In genomic region chr22:27829620-27830019, GRCh38 we compare ENCODE assay signal across 34 cellular contexts.
"Had no signal": no experiment of that assay in that cellular context is flagged by ENCODE, and none has a peak within 500 bp of the region (broad histone marks: within the 10 kb centered on the region; RNA-seq: fewer than 3 reads in every experiment).

No MANE protein-coding gene starts in this region.

- H3K27me3 ChIP-seq: adrenal gland, ascending aorta, breast epithelium, cardiac muscle cell, dorsolateral prefrontal cortex, foreskin keratinocyte, gastrocnemius medialis had no signal

- H3K27me3 Mint-ChIP-seq: activated CD4-positive, alpha-beta memory T cell treated with anti-CD3 and anti-CD28 coated beads for 36 hours; activated CD4-positive, alpha-beta T cell treated with anti-CD3 and anti-CD28 coated beads for 36 hours; activated CD4-positive, alpha-beta T cell treated with anti-CD3 and anti-CD28 coated beads, Interleukin-2, amount 10 ng/mL, durations not matched to agents 24 days and 14 days; activated CD8-positive, alpha-beta memory T cell treated with anti-CD3 and anti-CD28 coated beads, Interleukin-2, amount 10 ng/mL, durations not matched to agents 7 days and 5 days; activated naive CD4-positive, alpha-beta T cell treated with anti-CD3 and anti-CD28 coated beads, Interleukin-2, amount 50 U/mL, for 24 hours; activated naive CD8-positive, alpha-beta T cell treated with anti-CD3 and anti-CD28 coated beads for 36 hours; activated naive CD8-positive, alpha-beta T cell treated with anti-CD3 and anti-CD28 coated beads, Interleukin-2, amount 50 U/mL, for 24 hours; dendritic cell treated with granulocyte-macrophage colony-stimulating factor and Interleukin-4, amounts not matched to agents 40 ng/mL and 50 ng/mL, for 4 days had no signal

- H3K36me3 Mint-ChIP-seq: activated CD8-positive, alpha-beta memory T cell treated with anti-CD3 and anti-CD28 coated beads, Interleukin-2, amount 10 ng/mL, durations not matched to agents 7 days and 5 days; activated naive CD8-positive, alpha-beta T cell treated with anti-CD3 and anti-CD28 coated beads for 36 hours; brain had no signal

- H3K9me3 Mint-ChIP-seq: activated CD4-positive, alpha-beta memory T cell treated with anti-CD3 and anti-CD28 coated beads for 36 hours; activated CD4-positive, alpha-beta T cell treated with anti-CD3 and anti-CD28 coated beads, Interleukin-2, amount 10 ng/mL, durations not matched to agents 24 days and 14 days; activated naive CD4-positive, alpha-beta T cell treated with anti-CD3 and anti-CD28 coated beads for 36 hours; activated naive CD4-positive, alpha-beta T cell treated with anti-CD3 and anti-CD28 coated beads, Interleukin-2, amount 50 U/mL, for 24 hours; activated naive CD8-positive, alpha-beta T cell treated with anti-CD3 and anti-CD28 coated beads for 36 hours; activated naive CD8-positive, alpha-beta T cell treated with anti-CD3 and anti-CD28 coated beads, Interleukin-2, amount 50 U/mL, for 24 hours; activated T-helper 1 cell treated with anti-CD3 and anti-CD28 coated beads, Interleukin-12 subunit alpha, Interleukin-12 subunit beta, Interleukin-2, Interleukin-4 antibody, amounts not matched to agents 30 ng/mL and 10 ng/mL and 1 ng/mL, durations not matched to agents 14 hours and 24 hours and 36 hours; activated T-helper 2 cell treated with anti-CD3 and anti-CD28 coated beads, Interferon-gamma antibody, Interleukin-2, Interleukin-4, amounts not matched to agents 10 μg/mL and 5 μg/mL and 100 μg/mL, durations not matched to agents 14 hours and 24 hours and 36 hours; dendritic cell treated with granulocyte-macrophage colony-stimulating factor and Interleukin-4, amounts not matched to agents 40 ng/mL and 50 ng/mL, for 4 days; endodermal cell had no signal

- H3K4me3 Mint-ChIP-seq: activated CD4-positive, alpha-beta memory T cell treated with anti-CD3 and anti-CD28 coated beads for 36 hours; activated CD4-positive, alpha-beta T cell treated with anti-CD3 and anti-CD28 coated beads for 36 hours; activated CD4-positive, alpha-beta T cell treated with anti-CD3 and anti-CD28 coated beads, Interleukin-2, amount 10 ng/mL, durations not matched to agents 24 days and 14 days; activated CD8-positive, alpha-beta memory T cell treated with anti-CD3 and anti-CD28 coated beads, Interleukin-2, amount 10 ng/mL, durations not matched to agents 7 days and 5 days; activated CD8-positive, alpha-beta T cell treated with anti-CD3 and anti-CD28 coated beads, Interleukin-2, amount 10 ng/mL, durations not matched to agents 7 days and 5 days; activated naive CD4-positive, alpha-beta T cell treated with anti-CD3 and anti-CD28 coated beads for 36 hours; activated naive CD4-positive, alpha-beta T cell treated with anti-CD3 and anti-CD28 coated beads, Interleukin-2, amount 50 U/mL, for 24 hours; activated naive CD8-positive, alpha-beta T cell treated with anti-CD3 and anti-CD28 coated beads for 36 hours; activated naive CD8-positive, alpha-beta T cell treated with anti-CD3 and anti-CD28 coated beads, Interleukin-2, amount 50 U/mL, for 24 hours; activated T-helper 1 cell treated with anti-CD3 and anti-CD28 coated beads, Interleukin-12 subunit alpha, Interleukin-12 subunit beta, Interleukin-2, Interleukin-4 antibody, amounts not matched to agents 30 ng/mL and 10 ng/mL and 1 ng/mL, durations not matched to agents 14 hours and 24 hours and 36 hours; brain; dendritic cell treated with granulocyte-macrophage colony-stimulating factor and Interleukin-4, amounts not matched to agents 40 ng/mL and 50 ng/mL, for 4 days; endodermal cell had no signal

- H3K36me3 ChIP-seq: adrenal gland, ascending aorta, breast epithelium, cardiac muscle cell, gastrocnemius medialis had no signal

- H3K4me3 ChIP-seq: adrenal gland, ascending aorta, breast epithelium, cardiac muscle cell, coronary artery, dorsolateral prefrontal cortex, gastrocnemius medialis had no signal

- H3K27ac Mint-ChIP-seq: activated CD4-positive, alpha-beta memory T cell treated with anti-CD3 and anti-CD28 coated beads for 36 hours; activated CD4-positive, alpha-beta T cell treated with anti-CD3 and anti-CD28 coated beads for 36 hours; activated CD4-positive, alpha-beta T cell treated with anti-CD3 and anti-CD28 coated beads, Interleukin-2, amount 10 ng/mL, durations not matched to agents 24 days and 14 days; activated CD8-positive, alpha-beta memory T cell treated with anti-CD3 and anti-CD28 coated beads, Interleukin-2, amount 10 ng/mL, durations not matched to agents 7 days and 5 days; activated CD8-positive, alpha-beta T cell treated with anti-CD3 and anti-CD28 coated beads, Interleukin-2, amount 10 ng/mL, durations not matched to agents 7 days and 5 days; activated naive CD4-positive, alpha-beta T cell treated with anti-CD3 and anti-CD28 coated beads for 36 hours; activated naive CD4-positive, alpha-beta T cell treated with anti-CD3 and anti-CD28 coated beads, Interleukin-2, amount 50 U/mL, for 24 hours; activated naive CD8-positive, alpha-beta T cell treated with anti-CD3 and anti-CD28 coated beads for 36 hours; activated naive CD8-positive, alpha-beta T cell treated with anti-CD3 and anti-CD28 coated beads, Interleukin-2, amount 50 U/mL, for 24 hours; activated T-helper 1 cell treated with anti-CD3 and anti-CD28 coated beads, Interleukin-12 subunit alpha, Interleukin-12 subunit beta, Interleukin-2, Interleukin-4 antibody, amounts not matched to agents 30 ng/mL and 10 ng/mL and 1 ng/mL, durations not matched to agents 14 hours and 24 hours and 36 hours; activated T-helper 2 cell treated with anti-CD3 and anti-CD28 coated beads, Interferon-gamma antibody, Interleukin-2, Interleukin-4, amounts not matched to agents 10 μg/mL and 5 μg/mL and 100 μg/mL, durations not matched to agents 14 hours and 24 hours and 36 hours; brain; dendritic cell treated with granulocyte-macrophage colony-stimulating factor and Interleukin-4, amounts not matched to agents 40 ng/mL and 50 ng/mL, for 4 days; endodermal cell had no signal

- H3K4me1 ChIP-seq: adrenal gland, breast epithelium, foreskin keratinocyte, gastrocnemius medialis had no signal

- DNase-seq: activated CD4-positive, alpha-beta memory T cell treated with anti-CD3 and anti-CD28 coated beads for 36 hours; activated CD4-positive, alpha-beta T cell treated with anti-CD3 and anti-CD28 coated beads for 36 hours; activated CD4-positive, alpha-beta T cell treated with anti-CD3 and anti-CD28 coated beads, Interleukin-2, amount 10 ng/mL, durations not matched to agents 24 days and 14 days; activated CD4-positive, CD25-positive, alpha-beta regulatory T cell; activated CD4-positive, CD25-positive, alpha-beta regulatory T cell treated with anti-CD3 and anti-CD28 coated beads, Interleukin-2, amount 50 U/mL, for 72 hours; activated CD8-positive, alpha-beta memory T cell treated with anti-CD3 and anti-CD28 coated beads, Interleukin-2, amount 10 ng/mL, durations not matched to agents 7 days and 5 days; activated CD8-positive, alpha-beta memory T cell treated with anti-CD3 and anti-CD28 coated beads, Interleukin-2, amount 50 U/mL, for 4 hours; activated CD8-positive, alpha-beta T cell treated with anti-CD3 and anti-CD28 coated beads, Interleukin-2, amount 10 ng/mL, durations not matched to agents 7 days and 5 days; activated effector memory CD4-positive, alpha-beta T cell treated with anti-CD3 and anti-CD28 coated beads, Interleukin-2, amount 50 U/mL, for 16 hours; activated naive CD4-positive, alpha-beta T cell treated with anti-CD3 and anti-CD28 coated beads for 36 hours; activated naive CD8-positive, alpha-beta T cell treated with anti-CD3 and anti-CD28 coated beads for 36 hours; activated naive CD8-positive, alpha-beta T cell treated with anti-CD3 and anti-CD28 coated beads, Interleukin-2, amount 50 U/mL, for 24 hours; activated T-cell treated with anti-CD3 and anti-CD28 coated beads, Interleukin-2, amount 50 U/mL, for 1 hour; activated T-cell treated with anti-CD3 and anti-CD28 coated beads, Interleukin-2, amount 50 U/mL, for 48 hours; adrenal gland; central memory CD4-positive, alpha-beta T cell; cerebellar nuclear complex; dorsolateral prefrontal cortex; effector memory CD4-positive, alpha-beta T cell; endodermal cell; foreskin keratinocyte; gastrocnemius medialis; glutamatergic neuron; T-helper 2 cell had no signal

- ATAC-seq: activated CD4-positive, alpha-beta T cell treated with anti-CD3 and anti-CD28 coated beads for 36 hours; activated CD8-positive, alpha-beta memory T cell treated with anti-CD3 and anti-CD28 coated beads, Interleukin-2, amount 10 ng/mL, durations not matched to agents 7 days and 5 days; activated CD8-positive, alpha-beta T cell treated with anti-CD3 and anti-CD28 coated beads, Interleukin-2, amount 10 ng/mL, durations not matched to agents 7 days and 5 days; activated naive CD8-positive, alpha-beta T cell treated with anti-CD3 and anti-CD28 coated beads, Interleukin-2, amount 50 U/mL, for 24 hours; esophagus mucosa; foreskin keratinocyte; gastrocnemius medialis had no signal

- H3K27ac ChIP-seq: adrenal gland, breast epithelium, cardiac muscle cell, dorsolateral prefrontal cortex, foreskin keratinocyte, gastrocnemius medialis had no signal

- H3K9me3 ChIP-seq: adrenal gland, ascending aorta, breast epithelium, gastrocnemius medialis had no signal
